In the genomic region with DNA sequence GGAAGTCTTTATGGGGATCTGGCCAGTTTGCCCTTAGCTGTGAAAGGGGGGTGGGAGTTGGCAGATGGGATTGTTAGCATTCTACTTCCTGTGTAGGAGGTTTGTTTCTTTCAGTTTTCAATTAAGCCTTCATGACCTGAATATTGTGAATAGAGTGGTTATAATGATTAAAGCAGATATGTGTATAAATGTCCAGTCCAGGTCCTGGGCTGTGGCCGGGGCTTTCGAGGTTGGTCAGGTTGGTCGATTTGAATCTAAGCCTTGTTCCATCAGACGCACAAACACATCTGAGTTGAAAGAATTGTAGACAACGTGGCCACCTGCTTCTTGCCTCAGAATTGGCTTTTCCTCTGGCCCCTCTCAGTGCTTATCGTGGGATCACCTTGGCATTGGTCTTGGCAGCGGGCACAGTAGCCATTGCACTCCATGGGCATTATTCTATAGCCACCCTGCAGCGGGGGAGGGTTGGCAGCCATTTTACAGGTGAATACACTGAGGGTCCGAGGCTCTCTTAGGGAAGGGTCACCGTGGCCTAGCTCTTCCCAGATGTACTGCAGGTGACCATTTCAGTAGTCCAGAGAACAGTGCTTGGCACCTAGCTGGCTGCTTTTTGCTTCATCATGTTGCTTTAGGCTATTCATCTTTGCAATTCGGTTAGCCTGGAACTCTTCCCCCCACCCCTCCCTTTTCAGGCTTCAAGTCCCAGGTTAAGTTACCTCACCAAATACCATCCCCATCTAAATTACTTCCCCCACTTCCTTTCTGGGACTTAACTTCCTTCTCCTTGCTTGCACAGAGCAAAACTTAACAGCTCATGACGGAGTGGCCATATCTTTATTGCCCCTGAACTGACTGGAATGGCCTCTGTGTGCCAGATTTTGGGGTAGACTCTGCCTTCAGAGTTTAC, we compare ENCODE assay signal across 8 cellular contexts. TPM values are rescaled to one million over a fixed set of nuclear protein-coding genes. Genes with fewer than 3 reads are reported as not detected.
DNase-seq lines count a peak whose midpoint lies in the region; ATAC-seq and TF ChIP-seq lines count a peak whose summit lies in the region.

No MANE protein-coding gene starts in this region.

- H2AFZ ChIP-seq in OCI-LY3 (ENCODE audit: low read depth, low read length) = no peak overlapping the region

- WGBS in ectodermal cell, 2 experiments = 20 to 24% methylated on average over 12 of the region's 12 CpGs

- H3K9me3 ChIP-seq in A673 (ENCODE audit: low read depth, low read length, poor library complexity, severe bottlenecking) (no peaks in the 10 kb centered on the region), OCI-LY3 (ENCODE audit: insufficient read depth, low read length) (no peaks in the 10 kb centered on the region), ectodermal cell (ENCODE audit: control insufficient read depth, low read length) (no peaks in the 10 kb centered on the region)

- CTCF ChIA-PET in A673 (lab: Charles Lee) = no interaction called here

- BruUV-seq in A673 (replicated peaks; lab: Mats Ljungman, UMichigan) = TSS peak; percentile 53

- H3K9ac ChIP-seq in OCI-LY3 (ENCODE audit: low read length) = peak overlapping the region; percentile 83

- peaks cover 44% of the 10 kb centered on the region for H4K20me1 ChIP-seq in OCI-LY3 (ENCODE audit: insufficient read depth, low read length)

- peaks cover 61% of the 10 kb centered on the region for H3K79me2 ChIP-seq in OCI-LY3 (ENCODE audit: low read length)

- ATAC-seq in GM18907 (IDR thresholded peaks at IDR 0.05; ENCODE audit: unreplicated experiment) (peak; percentile 13), GM18519 (IDR thresholded peaks at IDR 0.05; ENCODE audit: low FRiP score, unreplicated experiment) (no peak), GM18867 (IDR thresholded peaks at IDR 0.05; ENCODE audit: unreplicated experiment) (no peak), GM21528 (IDR thresholded peaks at IDR 0.05; ENCODE audit: low FRiP score, unreplicated experiment) (no peak)

- POLR2A ChIA-PET in A673 (lab: Charles Lee; ENCODE audit: low non-redundant PET) = no interaction called here

- H3K27ac ChIP-seq in A673 (ENCODE audit: low read depth, low read length, poor library complexity, severe bottlenecking) (peak overlapping the region; percentile 88), OCI-LY3 (ENCODE audit: low read length) (peak overlapping the region; percentile 28), ectodermal cell (ENCODE audit: insufficient read depth, low read depth, low read length, poor library complexity, severe bottlenecking) (no peak overlapping the region)

- H3K36me3 ChIP-seq in A673 (ENCODE audit: insufficient read depth, low read length, poor library complexity, severe bottlenecking) = peaks cover 26% of the 10 kb centered on the region
- H3K36me3 ChIP-seq in OCI-LY3 (replicated peaks; ENCODE audit: low read depth, low read length) = peaks cover 34% of the 10 kb centered on the region
- H3K36me3 ChIP-seq in ectodermal cell (ENCODE audit: control insufficient read depth, insufficient read depth, low read length) = no peaks in the 10 kb centered on the region

- DNase-seq in A673 (ENCODE audit: low spot score) (no peak), nephron progenitor cell (no peak)

- H3K9me3 Mint-ChIP-seq in nephron progenitor cell = no peaks in the 10 kb centered on the region

- intact Hi-C loops in A673 (cut with micrococcal nuclease; ENCODE audit: unreplicated experiment) = no loop called here

- H3K4me1 ChIP-seq in A673 (ENCODE audit: insufficient read depth, low read length, poor library complexity, severe bottlenecking) (peaks cover 16% of the 10 kb centered on the region), OCI-LY3 (ENCODE audit: low read length) (peaks cover 28% of the 10 kb centered on the region), ectodermal cell (ENCODE audit: control insufficient read depth, insufficient read depth, low read length) (peaks cover 14% of the 10 kb centered on the region)

- peak overlapping the region; percentile 90 for H3K4me3 ChIP-seq in A673 (ENCODE audit: low read depth, low read length, poor library complexity, severe bottlenecking)
- peak overlapping the region; percentile 77 for H3K4me3 ChIP-seq in OCI-LY3 (ENCODE audit: low read length)
- peak overlapping the region; percentile 99 for H3K4me3 ChIP-seq in ectodermal cell (ENCODE audit: insufficient read depth, low read depth, low read length)

- H3K4me3 Mint-ChIP-seq in nephron progenitor cell = peak overlapping the region; percentile 98

- H3K4me1 Mint-ChIP-seq in nephron progenitor cell = peaks cover 50% of the 10 kb centered on the region

- H3K27me3 Mint-ChIP-seq in nephron progenitor cell (ENCODE audit: low read depth, poor library complexity) = peaks cover 3% of the 10 kb centered on the region

- peak overlapping the region; percentile 92 for H3K27ac Mint-ChIP-seq in nephron progenitor cell

- TF ChIP-seq CTCF in A673 (conservative IDR thresholded peaks at IDR 0.05; ENCODE audit: low read depth, low read length) = no peak
- no peak for TF ChIP-seq CTCF in OCI-LY3 (IDR thresholded peaks at IDR 0.05; ENCODE audit: low read depth, low read length)
- TF ChIP-seq CTCF in nephron progenitor cell (IDR thresholded peaks at IDR 0.05) = no peak

- H3K4me2 ChIP-seq in OCI-LY3 (ENCODE audit: low read length) = peak overlapping the region; percentile 97

- H3K27me3 ChIP-seq in A673 (replicated peaks; ENCODE audit: insufficient read depth, low read depth, low read length, poor library complexity) = no peaks in the 10 kb centered on the region
- H3K27me3 ChIP-seq in OCI-LY3 (ENCODE audit: low read depth, low read length) = no peaks in the 10 kb centered on the region
- H3K27me3 ChIP-seq in ectodermal cell (ENCODE audit: control insufficient read depth, insufficient read depth, low read length, poor library complexity, severe bottlenecking) = no peaks in the 10 kb centered on the region

- H3K36me3 Mint-ChIP-seq in nephron progenitor cell (ENCODE audit: low read depth) = peaks cover 31% of the 10 kb centered on the region

RNA-seq across cellular contexts. Expression of a gene that starts 1.1 kb away (rescaled TPM):
- total RNA-seq in A673 (2021) = 83.6 and 90.0 TPM in 2 replicates
- polyA plus RNA-seq in ectodermal cell (2013, experiment 1 of 4) = 67.6 TPM
- 63.7 TPM for polyA plus RNA-seq in ectodermal cell (2013, experiment 2 of 4)
- polyA plus RNA-seq in ectodermal cell (2013, experiment 3 of 4) = 70.0 TPM
- polyA plus RNA-seq in ectodermal cell (2013, experiment 4 of 4) = 88.4 TPM

RNA-seq across cellular contexts. Expression of a gene that starts 21.9 kb away (rescaled TPM):
- total RNA-seq in A673 (2021) = 9.2 and 9.7 TPM in 2 replicates
- 13.8 TPM for polyA plus RNA-seq in ectodermal cell (2013, experiment 1 of 4)
- 14.8 TPM for polyA plus RNA-seq in ectodermal cell (2013, experiment 2 of 4)
- polyA plus RNA-seq in ectodermal cell (2013, experiment 3 of 4) = 11.5 TPM
- 13.2 TPM for polyA plus RNA-seq in ectodermal cell (2013, experiment 4 of 4)

RNA-seq across cellular contexts. Expression of a gene that starts 45.5 kb away (rescaled TPM):
- 4.1 and 4.4 TPM in 2 replicates for total RNA-seq in A673 (2021)
- polyA plus RNA-seq in ectodermal cell (2013, experiment 1 of 4) = 5.0 TPM
- 5.3 TPM for polyA plus RNA-seq in ectodermal cell (2013, experiment 2 of 4)
- 4.6 TPM for polyA plus RNA-seq in ectodermal cell (2013, experiment 3 of 4)
- polyA plus RNA-seq in ectodermal cell (2013, experiment 4 of 4) = 5.8 TPM
